ENCODE assay signal across 9 cellular contexts in the genomic region with DNA sequence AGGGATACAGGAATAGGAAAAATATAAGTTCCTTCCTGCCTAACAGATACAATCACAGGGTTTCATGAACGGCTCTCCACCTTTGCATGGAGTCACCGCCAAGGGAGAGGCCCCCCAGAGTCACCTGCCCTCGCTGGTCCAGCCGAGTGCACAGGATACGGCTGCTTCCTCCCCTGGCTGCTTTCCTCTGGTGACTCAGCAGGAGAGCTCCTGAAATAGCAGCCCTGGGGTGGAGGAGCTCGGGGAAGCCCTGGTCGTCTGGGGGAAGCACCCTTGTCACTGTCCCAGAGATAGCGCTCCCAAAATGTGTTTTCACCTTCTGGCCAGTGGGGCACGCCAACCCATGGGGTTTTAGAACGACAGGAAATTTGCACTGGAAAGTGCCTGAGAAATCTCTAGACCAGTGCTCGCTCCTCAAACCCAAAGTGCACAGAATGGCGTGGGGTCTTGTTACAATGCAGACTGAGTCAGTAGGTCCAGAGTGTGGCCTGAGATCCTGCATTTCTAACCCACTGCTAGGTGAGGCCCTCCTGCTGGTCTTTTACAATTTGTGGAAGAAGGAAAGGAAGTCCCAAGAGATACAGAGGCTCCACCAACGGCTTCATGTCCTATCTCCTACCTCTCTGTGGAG. TPM values are rescaled to one million over a fixed set of nuclear protein-coding genes. Genes with fewer than 3 reads are reported as not detected.
DNase-seq lines count a peak whose midpoint lies in the region; ATAC-seq, FAIRE-seq and TF ChIP-seq lines count a peak whose summit lies in the region.
"Had no signal": no experiment of that assay in that cellular context is flagged by ENCODE, and none has a peak within 500 bp of the region (broad histone marks: within the 10 kb centered on the region; RNA-seq: fewer than 3 reads in every experiment).

No MANE protein-coding gene starts in this region.

- no peak for FAIRE-seq in GM12892 (lab: Jason Lieb, UNC)

- peak; percentile 39 for DNase-seq in GM12892 (ENCODE audit: insufficient read length)
- DNase-seq in dermis blood vessel endothelial cell, result peak; percentile 97
- DNase-seq in pons (ENCODE audit: low spot score), result peak; percentile 32
- DNase-seq in NCI-H146 treated with DMSO at 0.1 percent for 48 hours (lab: John Stamatoyannopoulos, UW; ENCODE audit: unreplicated experiment), result no peak
- no peak for DNase-seq in SKM-1 (lab: John Stamatoyannopoulos, UW; ENCODE audit: unreplicated experiment)
- DNase-seq: effector CD8-positive, alpha-beta T cell had no signal

- TF ChIP-seq POLR2A in GM12892 (IDR thresholded peaks at IDR 0.05; ENCODE audit: low read depth, low read length), result no peak

- ATAC-seq in HG03460 (IDR thresholded peaks at IDR 0.05; ENCODE audit: unreplicated experiment), result peak; percentile 77
- no peak for ATAC-seq in GM18858 (IDR thresholded peaks at IDR 0.05; ENCODE audit: unreplicated experiment)
- ATAC-seq in GM21447 (IDR thresholded peaks at IDR 0.05; ENCODE audit: unreplicated experiment), result no peak

RNA-seq across cellular contexts. Expression of gene FAM50B, which starts 35.9 kb away (rescaled TPM):
- 1.5 TPM for polyA plus RNA-seq in GM12892 (2012; ENCODE audit: missing spikeins)
- total RNA-seq in dermis blood vessel endothelial cell, result 8.6 and 10.0 TPM in 2 replicates

Comparison
In these comparisons a context has a peak if more than half of its experiments do, and no peak if none do; other contexts are left out.
1. DNase-seq: peak in GM12892 (single experiment), dermis blood vessel endothelial cell (single experiment) and pons (single experiment); none in NCI-H146 treated with DMSO at 0.1 percent for 48 hours (single experiment) and SKM-1 (single experiment).